In the genomic region with DNA sequence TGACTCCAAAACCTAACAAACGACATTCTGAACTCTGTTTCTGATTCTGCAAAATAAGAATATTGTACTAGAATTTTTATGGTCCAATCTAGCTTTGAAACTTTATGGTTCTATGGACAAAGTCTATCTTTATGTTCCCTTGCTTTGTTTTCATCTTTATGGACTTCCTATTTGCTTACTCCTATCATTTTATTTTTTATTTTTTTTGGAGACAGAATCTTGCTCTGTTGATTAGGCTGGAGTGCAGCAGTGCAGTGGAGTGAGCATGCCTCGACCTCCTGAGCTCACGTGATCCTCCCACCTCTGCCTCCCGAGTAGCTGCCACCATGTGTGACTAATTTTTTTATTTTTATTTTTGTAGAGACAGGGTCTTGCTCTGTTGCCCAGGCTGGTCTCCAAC, we compare ENCODE assay signal across 15 cellular contexts. TPM values are rescaled to one million over a fixed set of nuclear protein-coding genes. Genes with fewer than 3 reads are reported as not detected.
DNase-seq lines count a peak whose midpoint lies in the region; ATAC-seq and TF ChIP-seq lines count a peak whose summit lies in the region.
"Had no signal": no experiment of that assay in that cellular context is flagged by ENCODE, and none has a peak within 500 bp of the region (broad histone marks: within the 10 kb centered on the region; RNA-seq: fewer than 3 reads in every experiment).

No MANE protein-coding gene starts in this region.

- intact Hi-C loops in mucosa of descending colon (cut with DNase I, micrococcal nuclease) (no loop called here), transverse colon (cut with DNase I; ENCODE audit: low total_unique reads) (no loop called here)

- TF ChIP-seq POLR2A in transverse colon (IDR thresholded peaks at IDR 0.05) = no peak

- no peaks in the 10 kb centered on the region for H3K27me3 ChIP-seq in Loucy (ENCODE audit: insufficient read depth, low read length, poor library complexity, severe bottlenecking)
- H3K27me3 ChIP-seq in transverse colon = no peaks in the 10 kb centered on the region

- ATAC-seq in T-helper 17 cell = no peak
- peak; percentile 61 for ATAC-seq in mucosa of descending colon
- ATAC-seq in GM19395 (IDR thresholded peaks at IDR 0.05; ENCODE audit: unreplicated experiment) = no peak
- ATAC-seq in HG02642 (IDR thresholded peaks at IDR 0.05; ENCODE audit: poor library complexity, unreplicated experiment) = no peak
- ATAC-seq: GM12878 had no signal

- no peaks in the 10 kb centered on the region for H3K9me2 ChIP-seq in Loucy (replicated peaks; ENCODE audit: low read depth, low read length)

- no peak overlapping the region for H3K4me3 ChIP-seq in Loucy (ENCODE audit: low read length, poor library complexity, severe bottlenecking)
- H3K4me3 ChIP-seq in mucosa of descending colon = no peak overlapping the region
- no peak overlapping the region for H3K4me3 ChIP-seq in transverse colon
- H3K4me3 ChIP-seq: GM12878 had no signal

- H3K4me2 ChIP-seq in Loucy (ENCODE audit: low read depth, low read length, poor library complexity, severe bottlenecking) = peak overlapping the region; percentile 49

- H2AFZ ChIP-seq in Loucy (ENCODE audit: low read length) = no peak overlapping the region

- H3K27ac ChIP-seq in transverse colon = peak overlapping the region; percentile 42 to 74 (median 56)

- no peak overlapping the region for H3K4me3 Mint-ChIP-seq in T-helper 17 cell
- H3K4me3 Mint-ChIP-seq: B cell; CD4-positive, alpha-beta T cell; H9 had no signal

- H3K79me2 ChIP-seq in Loucy (ENCODE audit: insufficient read depth, low read length) = peaks cover 41% of the 10 kb centered on the region

- peaks cover 11% of the 10 kb centered on the region for H3K4me1 ChIP-seq in Loucy (ENCODE audit: insufficient read depth, low read length, poor library complexity, severe bottlenecking)
- peaks cover 37% of the 10 kb centered on the region for H3K4me1 ChIP-seq in mucosa of descending colon (ENCODE audit: low read depth)
- H3K4me1 ChIP-seq in transverse colon = peaks cover 16 to 52% (median 31%) of the 10 kb centered on the region in 4 donors

- no peaks in the 10 kb centered on the region for H3K36me3 Mint-ChIP-seq in T-helper 17 cell (ENCODE audit: low read depth)

- H3K4me1 Mint-ChIP-seq in T-helper 17 cell = peaks cover 18% of the 10 kb centered on the region

- TF ChIP-seq CTCF in Loucy (conservative IDR thresholded peaks at IDR 0.05; ENCODE audit: low read length) (no peak), mucosa of descending colon (IDR thresholded peaks at IDR 0.05) (no peak), transverse colon (IDR thresholded peaks at IDR 0.05) (no peak)

- peaks cover 19% of the 10 kb centered on the region for H4K20me1 ChIP-seq in Loucy (ENCODE audit: insufficient read depth, low read length, poor library complexity, severe bottlenecking)

- in situ Hi-C loops in transverse colon (cut with MboI; ENCODE audit: low pct_ligation_motif_present in 1 of 4, low pct_unique_long_range_greater_than_20kb in 1 of 4, low sequenced_read_pairs in 3 of 4) = loop anchor here in 1 of 4 donors (25.0 kb wide), 1 partner anchor 126 kb away; a partner anchor contains a TSS

- H3K9me3 ChIP-seq in Loucy (ENCODE audit: insufficient read depth, low read depth, low read length) (no peaks in the 10 kb centered on the region), T-helper 17 cell (ENCODE audit: control insufficient read depth, low read length, poor library complexity, severe bottlenecking) (no peaks in the 10 kb centered on the region), mucosa of descending colon (no peaks in the 10 kb centered on the region), transverse colon (no peaks in the 10 kb centered on the region)

- TF ChIP-seq EP300 in transverse colon (IDR thresholded peaks at IDR 0.05; ENCODE audit: low read depth) = no peak

- peaks cover 49% of the 10 kb centered on the region for H3K36me3 ChIP-seq in Loucy (ENCODE audit: insufficient read depth, low read length)
- H3K36me3 ChIP-seq in mucosa of descending colon (ENCODE audit: low read depth) = peaks cover 16% of the 10 kb centered on the region
- H3K36me3 ChIP-seq in transverse colon = peaks cover 0 to 23% (median 11%) of the 10 kb centered on the region in 4 donors

- no peaks in the 10 kb centered on the region for H3K27me3 Mint-ChIP-seq in T-helper 17 cell
- H3K27me3 Mint-ChIP-seq: B cell; CD4-positive, alpha-beta T cell had no signal

- no peak overlapping the region for H3K9ac ChIP-seq in Loucy (ENCODE audit: low read depth, low read length, poor library complexity, severe bottlenecking)

- 48 to 49% methylated on average over 4 of the region's 4 CpGs for WGBS in transverse colon (ENCODE audit: low coverage in 1 of 2), 2 donors

- DNase-seq in T-helper 17 cell (no peak), mucosa of descending colon (peak in 2 of 3 donors; percentile 43 to 49), transverse colon (peak; percentile 40), HPDE6-E6E7 (ENCODE audit: extremely low spot score) (no peak)
- DNase-seq: C1 segment of cervical spinal cord; Calu3; CD4-positive, alpha-beta T cell; GOT3; H9 had no signal

- H3K27ac Mint-ChIP-seq in T-helper 17 cell = peak overlapping the region; percentile 45
- H3K27ac Mint-ChIP-seq: B cell; CD4-positive, alpha-beta T cell; H9 had no signal

- peaks cover 10% of the 10 kb centered on the region for H3F3A ChIP-seq in Loucy (ENCODE audit: low read depth)

RNA-seq across cellular contexts. Expression of a gene that starts 3.6 kb away (rescaled TPM):
- total RNA-seq in T-helper 17 cell (10 to 100 TPM; 24.3 to 32.5 TPM), mucosa of descending colon (10 to 100 TPM; 25.3 to 51.1 (median 40.8) TPM), transverse colon (10 to 100 TPM; 14.5 to 56.3 (median 44.6) TPM)

RNA-seq across cellular contexts. Expression of a gene that starts 17.6 kb away (rescaled TPM):
- total RNA-seq in T-helper 17 cell (not detected), mucosa of descending colon (1 to 10 TPM in 1 of 3 donors, under 1 TPM in 2; 0.44 to 2.0 (median 0.63) TPM), transverse colon (1 to 10 TPM in 2 of 4 donors, under 1 TPM in 1, not detected in 1; 0.82 to 3.2 (median 1.9) TPM)
- total RNA-seq: B cell; Calu3; CD4-positive, alpha-beta T cell; Daoy; GM12878; H9 had no signal

RNA-seq across cellular contexts. Expression of a gene that starts 43.1 kb away (rescaled TPM):
- total RNA-seq in T-helper 17 cell (1 to 10 TPM; 1.1 to 5.1 TPM), mucosa of descending colon (1 to 10 TPM in 1 of 3 donors, under 1 TPM in 2; 0.80 to 1.6 (median 0.87) TPM), transverse colon (1 to 10 TPM in 3 of 4 donors, under 1 TPM in 1; 0.80 to 2.5 (median 1.4) TPM)

RNA-seq across cellular contexts. Expression of a gene that starts 44.8 kb away (rescaled TPM):
- total RNA-seq in T-helper 17 cell (100 to 1,000 TPM; 627 to 703 TPM), mucosa of descending colon (100 to 1,000 TPM; 429 to 934 (median 439) TPM), transverse colon (1,000 to 10,000 TPM in 1 of 4 donors, 100 to 1,000 TPM in 3; 264 to 1,040 (median 739) TPM)

Comparison
In these comparisons a context has a peak if more than half of its experiments do, and no peak if none do; other contexts are left out.
1. DNase-seq: peak in mucosa of descending colon (2 of 3) and transverse colon (single experiment); none in T-helper 17 cell (0 of 3) and HPDE6-E6E7 (single experiment).